ENCODE assay signal across 9 cellular contexts in the genomic region with DNA sequence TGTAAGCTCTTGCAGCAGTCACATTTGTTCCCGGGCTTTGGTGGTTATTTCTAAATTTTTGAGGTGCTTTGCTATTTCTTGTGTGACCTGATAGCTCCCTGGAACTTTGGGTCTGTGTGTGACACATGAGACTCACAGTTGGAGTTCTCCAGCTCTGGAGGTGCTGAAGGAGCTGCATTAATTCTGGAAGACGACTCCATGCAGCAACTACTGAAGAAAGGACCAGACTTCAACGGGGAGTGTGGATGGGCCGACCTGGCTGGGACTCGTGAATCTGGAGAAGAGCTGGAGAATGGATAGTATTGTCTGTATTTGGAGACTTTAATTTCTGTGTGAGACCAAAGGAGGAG. TPM values are rescaled to one million over a fixed set of nuclear protein-coding genes. Genes with fewer than 3 reads are reported as not detected.
A peak's percentile ranks its signal among the peaks of the same experiment; 100 is the strongest.
DNase-seq lines count a peak whose midpoint lies in the region; ATAC-seq and TF ChIP-seq lines count a peak whose summit lies in the region.
"Had no signal": no experiment of that assay in that cellular context is flagged by ENCODE, and none has a peak within 500 bp of the region (broad histone marks: within the 10 kb centered on the region; RNA-seq: fewer than 3 reads in every experiment).

No MANE protein-coding gene starts in this region.

- H3K4ac ChIP-seq in mesendoderm (ENCODE audit: low read depth, low read length), result no peak overlapping the region

- no peak overlapping the region for H2AK5ac ChIP-seq in mesendoderm (ENCODE audit: low read length)

- no peak overlapping the region for H4K8ac ChIP-seq in mesendoderm (ENCODE audit: low read depth, low read length)

- H4K5ac ChIP-seq in mesendoderm (ENCODE audit: low read length), result no peak overlapping the region

- peak overlapping the region; percentile 95 for H3K27ac Mint-ChIP-seq in MCF 10A (ENCODE audit: low read depth, unreplicated experiment)

- no TSS peak for BruUV-seq in MCF 10A (replicated peaks; lab: Mats Ljungman, UMichigan)

- peak overlapping the region; percentile 99 for H3K9ac ChIP-seq in mesendoderm (ENCODE audit: low read length)

- H3K27me3 ChIP-seq in cardiac muscle cell (no peaks in the 10 kb centered on the region), mesendoderm (ENCODE audit: insufficient read depth, low read length, poor library complexity) (no peaks in the 10 kb centered on the region)

- peaks cover 24% of the 10 kb centered on the region for H3K4me1 Mint-ChIP-seq in MCF 10A (ENCODE audit: insufficient read depth, unreplicated experiment)

- H3K4me3 ChIP-seq in cardiac muscle cell, result peak overlapping the region; percentile 96
- H3K4me3 ChIP-seq in mesendoderm (ENCODE audit: low read length), result peak overlapping the region; percentile 98
- peak overlapping the region; percentile 76 for H3K4me3 ChIP-seq in urinary bladder (ENCODE audit: low read depth, low read length)

- no peak overlapping the region for H2BK15ac ChIP-seq in mesendoderm (replicated peaks; ENCODE audit: low read depth)

- peaks cover 11% of the 10 kb centered on the region for H3K79me1 ChIP-seq in mesendoderm (ENCODE audit: low read length)

- no CpG with 5 or more reads among the region's 5 CpGs for WGBS in mesendoderm (ENCODE audit: extremely low coverage, insufficient coverage, low lambda C conversion rate)
- WGBS in urinary bladder, result 44% methylated on average over 5 of the region's 5 CpGs

- peak overlapping the region; percentile 97 for H3K56ac ChIP-seq in mesendoderm (ENCODE audit: low read length)

- H3K4me3 Mint-ChIP-seq in MCF 10A (ENCODE audit: unreplicated experiment), result peak overlapping the region; percentile 99

- no peak overlapping the region for H2BK120ac ChIP-seq in mesendoderm (ENCODE audit: low read depth, low read length)

- in situ Hi-C loops in GM13976 (cut with MboI; ENCODE audit: low sequenced_read_pairs, unreplicated experiment), result no loop called here

- no peaks in the 10 kb centered on the region for H3K9me3 Mint-ChIP-seq in MCF 10A (ENCODE audit: unreplicated experiment)

- H3K4me2 ChIP-seq in mesendoderm (ENCODE audit: low read length), result peak overlapping the region; percentile 91

- H3K9me3 ChIP-seq in cardiac muscle cell (ENCODE audit: low read depth), result no peaks in the 10 kb centered on the region

- intact Hi-C loops in Right ventricle myocardium inferior (cut with DNase I) (loop anchor here (2.0 kb wide), 1 partner anchor 67 kb away; the partner anchor contains the start of gene MAN2B2), MCF 10A (cut with micrococcal nuclease) (no loop called here)

- peaks cover 8% of the 10 kb centered on the region for H3K36me3 ChIP-seq in cardiac muscle cell
- peaks cover 2% of the 10 kb centered on the region for H3K36me3 ChIP-seq in mesendoderm (ENCODE audit: control insufficient read depth, insufficient read depth, low read length)
- H3K36me3 ChIP-seq in urinary bladder (ENCODE audit: insufficient read depth), result no peaks in the 10 kb centered on the region

- no peaks in the 10 kb centered on the region for H3K27me3 Mint-ChIP-seq in MCF 10A (ENCODE audit: insufficient read depth, unreplicated experiment)

- H3K4me1 ChIP-seq in cardiac muscle cell (ENCODE audit: low read depth) (peaks cover 9% of the 10 kb centered on the region), mesendoderm (ENCODE audit: control insufficient read depth, low read depth, low read length) (peaks cover 3% of the 10 kb centered on the region), urinary bladder (ENCODE audit: insufficient read depth) (no peaks in the 10 kb centered on the region)

- POLR2A ChIA-PET in MCF 10A (lab: Yijun Ruan, JAX), result interaction anchor here (0.6 to 7.7 kb wide), 17 partner anchors 9 to 1800 kb away, joined by 3 to 100 read pairs (median 4); partner anchors contain the start of genes BLOC1S4, MAN2B2 and MRFAP1L1

- CTCF ChIA-PET in MCF 10A (lab: Yijun Ruan, JAX), result interaction anchor here (0.7 to 1.6 kb wide), 5 partner anchors 9 to 297 kb away, joined by 3 to 4 read pairs (median 3); no protein-coding TSS in a partner anchor

- DNase-seq in cardiac muscle cell (ENCODE audit: low read depth in 1 of 2, low spot score in 1 of 2) (peak in 1 of 2 donors; percentile 27), Right ventricle myocardium inferior (ENCODE audit: missing footprints) (no peak), MCF 10A (ENCODE audit: unreplicated experiment) (peak; percentile 4), mesendoderm (no peak), HK-2 (ENCODE audit: unreplicated experiment) (no peak), middle frontal gyrus (ENCODE audit: extremely low spot score, low spot score) (no peak), GM13976 (ENCODE audit: low spot score) (no peak)

- H3K18ac ChIP-seq in mesendoderm (ENCODE audit: low read length), result no peak overlapping the region

- no peak for ATAC-seq in Right ventricle myocardium inferior

- TF ChIP-seq CTCF in cardiac muscle cell (IDR thresholded peaks at IDR 0.05; ENCODE audit: low read depth, low read length), result no peak
- no peak for TF ChIP-seq CTCF in MCF 10A (IDR thresholded peaks at IDR 0.05; ENCODE audit: unreplicated experiment)
- TF ChIP-seq CTCF in GM13976 (IDR thresholded peaks at IDR 0.05; ENCODE audit: borderline replicate concordance, control extremely low read depth, extremely low read depth, insufficient read depth, missing control alignments), result no peak

- peaks cover 22% of the 10 kb centered on the region for H3K79me2 ChIP-seq in mesendoderm (ENCODE audit: control insufficient read depth, insufficient read depth, low read length)

- peak overlapping the region; percentile 96 for H3K27ac ChIP-seq in cardiac muscle cell
- no peak overlapping the region for H3K27ac ChIP-seq in mesendoderm (ENCODE audit: low read depth, low read length)
- H3K27ac ChIP-seq in urinary bladder (ENCODE audit: low read depth), result no peak overlapping the region

- no peak overlapping the region for H3K23ac ChIP-seq in mesendoderm (ENCODE audit: low read length)

- H3K36me3 Mint-ChIP-seq in MCF 10A (ENCODE audit: insufficient read depth, unreplicated experiment), result peaks cover 49% of the 10 kb centered on the region

- no peak overlapping the region for H2BK5ac ChIP-seq in mesendoderm (ENCODE audit: low read length)

RNA-seq across cellular contexts. Expression of gene MRFAP1, which starts 1.5 kb away (rescaled TPM):
- total RNA-seq in cardiac muscle cell (262 and 291 TPM in 2 replicates), Right ventricle myocardium inferior (234 TPM), MCF 10A (2022) (387 and 481 TPM in 2 replicates), urinary bladder (81.2 TPM)
- polyA plus RNA-seq in cardiac muscle cell (315 and 319 TPM in 2 replicates), urinary bladder (384 TPM)
- 311 TPM for polyA plus RNA-seq in mesendoderm (2013, experiment 1 of 2)
- 301 TPM for polyA plus RNA-seq in mesendoderm (2013, experiment 2 of 2)

RNA-seq across cellular contexts. Expression of gene S100P, which starts 51.7 kb away (rescaled TPM):
- total RNA-seq in cardiac muscle cell (not detected in 2 replicates), Right ventricle myocardium inferior (not detected), MCF 10A (2022) (55.6 and 97.6 TPM in 2 replicates), urinary bladder (88.9 TPM)
- polyA plus RNA-seq in cardiac muscle cell (not detected in 2 replicates), urinary bladder (203 TPM)
- polyA plus RNA-seq in mesendoderm (2013, experiment 1 of 2), result not detected
- polyA plus RNA-seq in mesendoderm (2013, experiment 2 of 2), result 0.35 TPM
- total RNA-seq: M059J had no signal

Comparison
In these comparisons a context has a peak if more than half of its experiments do, and no peak if none do; other contexts are left out.
1. RNA of gene S100P, which starts 51.7 kb away (total RNA-seq): 88.9 TPM in urinary bladder (single experiment) and 55.6 to 97.6 TPM in MCF 10A; not detected in Right ventricle myocardium inferior (single experiment) and not detected in cardiac muscle cell; every median in the first group is over 10 times any median in the second.
2. Peak in every context shown above with its lines, with median percentiles within 50 percentile points of each other: H3K4me3 ChIP-seq.